8 cellular contexts compared by ENCODE assay signal in genomic region chr20:50510706-50511401, GRCh38. TPM values are rescaled to one million over a fixed set of nuclear protein-coding genes. Genes with fewer than 3 reads are reported as not detected.
DNase-seq lines count a peak whose midpoint lies in the region; ATAC-seq and TF ChIP-seq lines count a peak whose summit lies in the region.

No MANE protein-coding gene starts in this region.

- peak overlapping the region; percentile 86 to 97 (median 93) for H3K27ac Mint-ChIP-seq in immature natural killer cell
- H3K27ac Mint-ChIP-seq in stimulated activated memory B cell treated with anti-CD40 and anti-IgM and Interleukin-4, amounts not matched to agents 10 μg/mL and 1 μg/mL and 100 μg/mL, for 72 hours: peak overlapping the region; percentile 98

- TF ChIP-seq POLR2A in adrenal gland (IDR thresholded peaks at IDR 0.05) (peak in 1 of 2 donors; percentile 6), GM18505 (IDR thresholded peaks at IDR 0.05; ENCODE audit: borderline replicate concordance, extremely low read depth, insufficient read depth, insufficient read length) (no peak)

- H3K4me3 ChIP-seq in GM08714 (ENCODE audit: low read length): peak overlapping the region; percentile 91
- peak overlapping the region; percentile 94 for H3K4me3 ChIP-seq in LNCaP clone FGC (ENCODE audit: low read depth, low read length)
- H3K4me3 ChIP-seq in adrenal gland: peak overlapping the region; percentile 58 to 97 (median 86)

- peaks cover 37 to 54% of the 10 kb centered on the region in 2 donors for H3K4me1 ChIP-seq in adrenal gland (replicated peaks in 1 of 2)

- TF ChIP-seq CTCF in LNCaP clone FGC (IDR thresholded peaks at IDR 0.05; ENCODE audit: control insufficient read depth, extremely low read depth, insufficient read depth): no peak
- TF ChIP-seq CTCF in adrenal gland (IDR thresholded peaks at IDR 0.05): no peak

- peaks cover 58 to 59% of the 10 kb centered on the region in 2 donors for H3K4me1 Mint-ChIP-seq in immature natural killer cell
- H3K4me1 Mint-ChIP-seq in stimulated activated memory B cell treated with anti-CD40 and anti-IgM and Interleukin-4, amounts not matched to agents 10 μg/mL and 1 μg/mL and 100 μg/mL, for 72 hours: peaks cover 41% of the 10 kb centered on the region

- H3K27ac ChIP-seq in adrenal gland: peak overlapping the region; percentile 23 to 97 (median 88)

- 1% methylated on average over 19 to 29 of the region's 29 CpGs for WGBS in adrenal gland, 4 donors

- H3K27me3 ChIP-seq in adrenal gland: no peaks in the 10 kb centered on the region

- intact Hi-C loops in adrenal gland (cut with DNase I): no loop called here

- H3K36me3 ChIP-seq in adrenal gland (replicated peaks in 1 of 2): no peaks in the 10 kb centered on the region

- peak; percentile 39 for ATAC-seq in stimulated activated memory B cell treated with anti-CD40 and anti-IgM and Interleukin-4, amounts not matched to agents 10 μg/mL and 1 μg/mL and 100 μg/mL, for 72 hours
- no peak for ATAC-seq in HG03025 (IDR thresholded peaks at IDR 0.05; ENCODE audit: low FRiP score, unreplicated experiment)
- ATAC-seq in GM18505 (IDR thresholded peaks at IDR 0.05; ENCODE audit: unreplicated experiment): no peak

- no peak for DNase-seq in LNCaP clone FGC (ENCODE audit: low read depth)
- DNase-seq in adrenal gland: peak in 4 of 7 donors; percentile 39 to 52 (median 45)
- DNase-seq in immature natural killer cell: no peak
- DNase-seq in SK-N-DZ (ENCODE audit: low spot score): no peak

- no peaks in the 10 kb centered on the region for H3K36me3 Mint-ChIP-seq in immature natural killer cell
- H3K36me3 Mint-ChIP-seq in stimulated activated memory B cell treated with anti-CD40 and anti-IgM and Interleukin-4, amounts not matched to agents 10 μg/mL and 1 μg/mL and 100 μg/mL, for 72 hours: peaks cover 42% of the 10 kb centered on the region

- H3K9me3 ChIP-seq in adrenal gland (replicated peaks in 1 of 3): no peaks in the 10 kb centered on the region

- peak overlapping the region; percentile 91 to 97 (median 95) for H3K4me3 Mint-ChIP-seq in immature natural killer cell
- H3K4me3 Mint-ChIP-seq in stimulated activated memory B cell treated with anti-CD40 and anti-IgM and Interleukin-4, amounts not matched to agents 10 μg/mL and 1 μg/mL and 100 μg/mL, for 72 hours: peak overlapping the region; percentile 97

- H3K9me3 Mint-ChIP-seq in immature natural killer cell: no peaks in the 10 kb centered on the region
- no peaks in the 10 kb centered on the region for H3K9me3 Mint-ChIP-seq in stimulated activated memory B cell treated with anti-CD40 and anti-IgM and Interleukin-4, amounts not matched to agents 10 μg/mL and 1 μg/mL and 100 μg/mL, for 72 hours

- H3K27me3 Mint-ChIP-seq in immature natural killer cell (ENCODE audit: low read depth in 3 of 3): peaks cover 0 to 6% (median 5%) of the 10 kb centered on the region in 3 donors
- H3K27me3 Mint-ChIP-seq in stimulated activated memory B cell treated with anti-CD40 and anti-IgM and Interleukin-4, amounts not matched to agents 10 μg/mL and 1 μg/mL and 100 μg/mL, for 72 hours: no peaks in the 10 kb centered on the region

RNA-seq across cellular contexts. Expression of gene PTPN1, which starts 0.7 kb away (rescaled TPM):
- total RNA-seq in adrenal gland: 10 to 100 TPM; 31.0 to 49.2 (median 36.3) TPM
- polyA plus RNA-seq in adrenal gland (10 to 100 TPM; 17.0 to 49.0 (median 24.5) TPM), immature natural killer cell (10 to 100 TPM; 18.4 to 38.3 (median 19.4) TPM)
- 45.0 and 50.5 TPM in 2 replicates for polyA plus RNA-seq in SK-N-DZ (2014; cell fraction: cytosol; rRNA removed)
- polyA plus RNA-seq in SK-N-DZ (2014; cell fraction: nucleus; rRNA removed): 22.1 and 30.4 TPM in 2 replicates

Comparison
In these comparisons a context has a peak if more than half of its experiments do, and no peak if none do; other contexts are left out.
1. DNase-seq: peak in adrenal gland (4 of 7); none in LNCaP clone FGC (single experiment), immature natural killer cell (0 of 3) and SK-N-DZ (single experiment).
2. Peak in every context shown above with its lines, with median percentiles within 50 percentile points of each other: H3K4me3 ChIP-seq.